9 cellular contexts compared by ENCODE assay signal in genomic region chr3:16104161-16104560, GRCh38.
DNase-seq lines count a peak whose midpoint lies in the region; ATAC-seq and TF ChIP-seq lines count a peak whose summit lies in the region.
"Had no signal": no experiment of that assay in that cellular context is flagged by ENCODE, and none has a peak within 500 bp of the region (broad histone marks: within the 10 kb centered on the region; RNA-seq: fewer than 3 reads in every experiment).

No MANE protein-coding gene starts in this region.

- H4K20me1 ChIP-seq in GM23248 (ENCODE audit: insufficient read depth): no peaks in the 10 kb centered on the region
- H4K20me1 ChIP-seq: BLaER1 treated with 17β-estradiol and CSF1 and Interleukin-3, amounts not matched to agents 10 nM and 100 nM had no signal

- no peak for TF ChIP-seq POLR2A in GM18505 (IDR thresholded peaks at IDR 0.05; ENCODE audit: borderline replicate concordance, extremely low read depth, insufficient read depth, insufficient read length)

- H3K4me3 Mint-ChIP-seq in chondrocyte (ENCODE audit: unreplicated experiment): no peak overlapping the region

- 86 to 88% methylated on average over 2 of the region's 2 CpGs for WGBS in GM23248 (ENCODE audit: low coverage in 1 of 2, low lambda C conversion rate in 2 of 2, missing lambda C conversion rate in 2 of 2), 2 experiments

- H3K9ac ChIP-seq in GM23248: peak overlapping the region; percentile 66
- peak overlapping the region; percentile 37 for H3K9ac ChIP-seq in skeletal muscle satellite cell (ENCODE audit: low read depth, low read length)
- H3K9ac ChIP-seq: BLaER1 treated with 17β-estradiol and CSF1 and Interleukin-3, amounts not matched to agents 10 nM and 100 nM had no signal

- H3K27me3 ChIP-seq in GM23248 (replicated peaks; ENCODE audit: insufficient read depth) (no peaks in the 10 kb centered on the region), skeletal muscle satellite cell (ENCODE audit: control insufficient read depth, insufficient read depth, low read length) (no peaks in the 10 kb centered on the region)
- H3K27me3 ChIP-seq: BLaER1 treated with 17β-estradiol and CSF1 and Interleukin-3, amounts not matched to agents 10 nM and 100 nM had no signal

- H3K27ac Mint-ChIP-seq in chondrocyte (ENCODE audit: unreplicated experiment): peak overlapping the region; percentile 75

- no peaks in the 10 kb centered on the region for H3K36me3 Mint-ChIP-seq in chondrocyte (ENCODE audit: low read depth)

- H3K9me3 Mint-ChIP-seq in chondrocyte (ENCODE audit: low read depth): no peaks in the 10 kb centered on the region

- peak overlapping the region; percentile 90 for H3K27ac ChIP-seq in GM23248
- H3K27ac ChIP-seq: BLaER1 treated with 17β-estradiol and CSF1 and Interleukin-3, amounts not matched to agents 10 nM and 100 nM had no signal

- in situ Hi-C loops in GM23248 (cut with MboI): no loop called here

- H3K4me2 ChIP-seq in GM23248 (ENCODE audit: unreplicated experiment): peak overlapping the region; percentile 64
- H3K4me2 ChIP-seq in skeletal muscle satellite cell (ENCODE audit: low read length): no peak overlapping the region

- H3K4me1 Mint-ChIP-seq in chondrocyte (ENCODE audit: low read depth): peaks cover 24% of the 10 kb centered on the region

- no peak overlapping the region; the same call in 1 of the 2 replicates for H2AFZ ChIP-seq in GM23248

- DNase-seq in AG08395 (ENCODE audit: low spot score) (peak; percentile 28), GM23248 (no peak), chondrocyte (ENCODE audit: low spot score) (no peak)
- DNase-seq: NCI-H1436 treated with DMSO at 0.1 percent for 48 hours had no signal

- no peaks in the 10 kb centered on the region for H3K79me2 ChIP-seq in GM23248 (ENCODE audit: insufficient read depth)

- TF ChIP-seq CTCF in chondrocyte (IDR thresholded peaks at IDR 0.05): no peak

- H3K9me3 ChIP-seq in GM23248 (ENCODE audit: low read depth) (no peaks in the 10 kb centered on the region), skeletal muscle satellite cell (replicated peaks; ENCODE audit: low read length) (peaks cover 3% of the 10 kb centered on the region)

- H3K4me1 ChIP-seq in GM23248 (ENCODE audit: insufficient read depth) (peaks cover 26% of the 10 kb centered on the region), skeletal muscle satellite cell (ENCODE audit: control insufficient read depth, insufficient read depth, low read length) (peaks cover 20% of the 10 kb centered on the region)

- H3K9me2 ChIP-seq in GM23248 (ENCODE audit: insufficient read depth): 0 out of 2 replicates have a peak, but pooled peaks cover 8% of the 10 kb centered on the region

- peaks cover 40% of the 10 kb centered on the region for H3F3A ChIP-seq in GM23248 (ENCODE audit: insufficient read depth)

- no peak for ATAC-seq in GM18505 (IDR thresholded peaks at IDR 0.05; ENCODE audit: unreplicated experiment)
- ATAC-seq in GM18858 (IDR thresholded peaks at IDR 0.05; ENCODE audit: unreplicated experiment): no peak
- no peak for ATAC-seq in HG03469 (IDR thresholded peaks at IDR 0.05; ENCODE audit: unreplicated experiment)

- H3K27me3 Mint-ChIP-seq in chondrocyte (ENCODE audit: low read depth): no peaks in the 10 kb centered on the region

- H3K4me3 ChIP-seq in GM23248 (no peak overlapping the region), skeletal muscle satellite cell (ENCODE audit: low read length) (no peak overlapping the region)
- H3K4me3 ChIP-seq: BLaER1 treated with 17β-estradiol and CSF1 and Interleukin-3, amounts not matched to agents 10 nM and 100 nM had no signal

- H3K36me3 ChIP-seq in GM23248 (ENCODE audit: low read depth) (no peaks in the 10 kb centered on the region), skeletal muscle satellite cell (ENCODE audit: insufficient read depth, low read length) (no peaks in the 10 kb centered on the region)
- H3K36me3 ChIP-seq: BLaER1 treated with 17β-estradiol and CSF1 and Interleukin-3, amounts not matched to agents 10 nM and 100 nM had no signal
